In the genomic region with DNA sequence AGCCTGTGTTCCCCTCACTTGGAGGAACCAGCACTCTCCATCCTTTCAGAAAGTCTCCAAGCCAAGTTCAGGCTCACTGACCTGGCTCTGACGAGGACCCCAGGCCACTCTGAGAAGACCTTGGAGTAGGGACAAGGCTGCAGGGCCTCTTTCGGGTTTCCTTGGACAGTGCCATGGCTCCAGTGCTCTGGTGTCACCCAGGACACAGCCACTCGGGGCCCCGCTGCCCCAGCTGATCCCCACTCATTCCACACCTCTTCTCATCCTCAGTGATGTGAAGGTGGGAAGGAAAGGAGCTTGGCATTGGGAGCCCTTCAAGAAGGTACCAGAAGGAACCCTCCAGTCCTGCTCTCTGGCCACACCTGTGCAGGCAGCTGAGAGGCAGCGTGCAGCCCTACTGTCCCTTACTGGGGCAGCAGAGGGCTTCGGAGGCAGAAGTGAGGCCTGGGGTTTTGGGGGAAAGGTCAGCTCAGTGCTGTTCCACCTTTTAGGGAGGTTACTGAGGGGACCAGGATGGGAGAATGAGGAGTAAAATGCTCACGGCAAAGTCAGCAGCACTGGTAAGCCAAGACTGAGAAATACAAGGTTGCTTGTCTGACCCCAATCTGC, we compare ENCODE assay signal across 26 cellular contexts. TPM values are rescaled to one million over a fixed set of nuclear protein-coding genes. Genes with fewer than 3 reads are reported as not detected.
"Had no signal": no experiment of that assay in that cellular context is flagged by ENCODE, and none has a peak within 500 bp of the region (broad histone marks: within the 10 kb centered on the region; RNA-seq: fewer than 3 reads in every experiment).

No MANE protein-coding gene starts in this region.

- DNase-seq: activated B cell treated with CpG ODN at 0.5 μM for 24 hours; activated CD4-positive, alpha-beta T cell treated with anti-CD3 and anti-CD28 coated beads for 1 hour; activated CD4-positive, alpha-beta T cell treated with anti-CD3 and anti-CD28 coated beads, Interleukin-2, amount 10 ng/mL, durations not matched to agents 24 days and 14 days; activated CD4-positive, alpha-beta T cell treated with anti-CD3 and anti-CD28 coated beads, Interleukin-2, amount 50 U/mL, for 48 hours; activated CD8-positive, alpha-beta memory T cell treated with anti-CD3 and anti-CD28 coated beads, Interleukin-2, amount 10 ng/mL, durations not matched to agents 7 days and 5 days; activated gamma-delta T cell treated with Interleukin-2 at 50 U/mL for 16 hours; activated naive CD4-positive, alpha-beta T cell treated with anti-CD3 and anti-CD28 coated beads, Interleukin-2, amount 10 ng/mL, durations not matched to agents 7 days and 5 days; activated naive CD8-positive, alpha-beta T cell treated with anti-CD3 and anti-CD28 coated beads for 36 hours; activated T-cell treated with anti-CD3 and anti-CD28 coated beads, Interleukin-2, amount 50 U/mL, for 4 hours; MG63; MV-4-11; NCI-H1092 treated with DMSO at 0.1 percent for 48 hours; NCI-H1417 treated with DMSO at 0.1 percent for 48 hours; NCI-H1694; NCI-H2029; NCI-H2107; NCI-H2171 treated with DMSO at 0.1 percent for 48 hours; NCI-H226; NCI-H526 treated with DMSO at 0.1 percent for 48 hours; NCI-H82; T-cell; T-helper 2 cell; T1000 had no signal

- ATAC-seq: activated CD8-positive, alpha-beta memory T cell treated with anti-CD3 and anti-CD28 coated beads, Interleukin-2, amount 10 ng/mL, durations not matched to agents 7 days and 5 days; activated T-cell treated with anti-CD3 and anti-CD28 coated beads, Interleukin-2, amount 50 U/mL, for 4 hours; Right ventricle myocardium inferior; T-cell had no signal

- H3K27ac Mint-ChIP-seq: activated B cell treated with CpG ODN at 0.5 μM for 24 hours; activated CD4-positive, alpha-beta T cell treated with anti-CD3 and anti-CD28 coated beads, Interleukin-2, amount 10 ng/mL, durations not matched to agents 24 days and 14 days; activated CD8-positive, alpha-beta memory T cell treated with anti-CD3 and anti-CD28 coated beads, Interleukin-2, amount 10 ng/mL, durations not matched to agents 7 days and 5 days; activated naive CD4-positive, alpha-beta T cell treated with anti-CD3 and anti-CD28 coated beads, Interleukin-2, amount 10 ng/mL, durations not matched to agents 7 days and 5 days; activated naive CD8-positive, alpha-beta T cell treated with anti-CD3 and anti-CD28 coated beads for 36 hours; T-cell had no signal

- H3K27ac ChIP-seq: SK-N-MC had no signal

- H3K9me3 ChIP-seq: MG63 had no signal

- H3K4me3 Mint-ChIP-seq: activated B cell treated with CpG ODN at 0.5 μM for 24 hours; activated CD4-positive, alpha-beta T cell treated with anti-CD3 and anti-CD28 coated beads, Interleukin-2, amount 10 ng/mL, durations not matched to agents 24 days and 14 days; activated CD8-positive, alpha-beta memory T cell treated with anti-CD3 and anti-CD28 coated beads, Interleukin-2, amount 10 ng/mL, durations not matched to agents 7 days and 5 days; activated naive CD4-positive, alpha-beta T cell treated with anti-CD3 and anti-CD28 coated beads, Interleukin-2, amount 10 ng/mL, durations not matched to agents 7 days and 5 days; activated naive CD8-positive, alpha-beta T cell treated with anti-CD3 and anti-CD28 coated beads for 36 hours; activated T-cell treated with anti-CD3 and anti-CD28 coated beads, Interleukin-2, amount 50 U/mL, for 4 hours; T-cell had no signal

- H3K4me3 ChIP-seq: MG63, SK-N-MC had no signal

- H3K27me3 ChIP-seq: MG63 had no signal

- H3K36me3 Mint-ChIP-seq: activated naive CD4-positive, alpha-beta T cell treated with anti-CD3 and anti-CD28 coated beads, Interleukin-2, amount 10 ng/mL, durations not matched to agents 7 days and 5 days; T-cell had no signal

- H3K9me3 Mint-ChIP-seq: activated B cell treated with CpG ODN at 0.5 μM for 24 hours; activated CD4-positive, alpha-beta T cell treated with anti-CD3 and anti-CD28 coated beads, Interleukin-2, amount 10 ng/mL, durations not matched to agents 24 days and 14 days; activated naive CD4-positive, alpha-beta T cell treated with anti-CD3 and anti-CD28 coated beads, Interleukin-2, amount 10 ng/mL, durations not matched to agents 7 days and 5 days; activated naive CD8-positive, alpha-beta T cell treated with anti-CD3 and anti-CD28 coated beads for 36 hours; activated T-cell treated with anti-CD3 and anti-CD28 coated beads, Interleukin-2, amount 50 U/mL, for 4 hours; T-cell had no signal

RNA-seq across cellular contexts. Expression of gene AIF1L, which starts 24.4 kb away (rescaled TPM):
- total RNA-seq: activated B cell treated with CpG ODN at 0.5 μM for 24 hours, OCI-LY7 had no signal
